In the genomic region with DNA sequence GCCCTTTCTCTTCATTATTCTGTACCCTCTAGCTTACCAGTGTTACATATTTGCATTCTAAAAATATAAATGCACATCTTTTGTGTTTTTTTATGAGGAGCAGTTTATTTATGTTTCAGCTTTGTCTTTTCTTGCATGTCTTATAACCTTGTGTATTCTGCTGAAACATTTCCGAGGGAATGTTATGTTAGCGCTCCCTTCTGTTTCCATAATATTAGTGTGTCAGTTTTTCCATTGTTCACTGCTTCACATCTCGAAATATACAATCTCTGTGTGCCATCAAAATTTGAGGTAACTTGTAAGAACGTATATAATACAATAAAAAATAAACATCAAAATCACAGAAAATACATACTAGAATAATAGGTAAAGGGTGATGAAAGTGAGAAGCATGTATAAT, we compare ENCODE assay signal across 21 cellular contexts.
DNase-seq lines count a peak whose midpoint lies in the region; TF ChIP-seq lines count a peak whose summit lies in the region.
"Had no signal": no experiment of that assay in that cellular context is flagged by ENCODE, and none has a peak within 500 bp of the region (broad histone marks: within the 10 kb centered on the region; RNA-seq: fewer than 3 reads in every experiment).

No MANE protein-coding gene starts in this region.

- H3K4me3 Mint-ChIP-seq in osteocyte (ENCODE audit: unreplicated experiment), result no peak overlapping the region
- H3K4me3 Mint-ChIP-seq: CD14-positive monocyte; CD4-positive, alpha-beta T cell; CD8-positive, alpha-beta memory T cell had no signal

- TF ChIP-seq CTCF in astrocyte of the spinal cord (IDR thresholded peaks at IDR 0.05; ENCODE audit: low read depth, low read length) (no peak), esophagus muscularis mucosa (IDR thresholded peaks at IDR 0.05) (peak in 2 of 3 experiments; percentile 2 to 16), osteocyte (IDR thresholded peaks at IDR 0.05) (peak; percentile 34)

- peaks cover 0 to 9% (median 2%) of the 10 kb centered on the region in 4 donors for H3K4me1 ChIP-seq in esophagus muscularis mucosa
- H3K4me1 ChIP-seq: BE2C; BLaER1 treated with 17β-estradiol and CSF1 and Interleukin-3, amounts not matched to agents 10 nM and 100 nM had no signal

- peaks cover 4% of the 10 kb centered on the region for H3K36me3 Mint-ChIP-seq in osteocyte (ENCODE audit: unreplicated experiment)

- no peak for TF ChIP-seq POLR2A in esophagus muscularis mucosa (IDR thresholded peaks at IDR 0.05; ENCODE audit: low read depth)

- in situ Hi-C loops in astrocyte of the spinal cord (cut with HindIII; ENCODE audit: low sequenced_read_pairs), result no loop called here

- no peaks in the 10 kb centered on the region for H3K36me3 ChIP-seq in esophagus muscularis mucosa
- H3K36me3 ChIP-seq: BE2C; BLaER1 treated with 17β-estradiol and CSF1 and Interleukin-3, amounts not matched to agents 10 nM and 100 nM had no signal

- peaks cover 23% of the 10 kb centered on the region for H3K4me1 Mint-ChIP-seq in osteocyte (ENCODE audit: unreplicated experiment)
- H3K4me1 Mint-ChIP-seq: CD14-positive monocyte; CD8-positive, alpha-beta memory T cell had no signal

- H3K4me3 ChIP-seq in astrocyte of the spinal cord (ENCODE audit: low read depth, low read length) (no peak overlapping the region), esophagus muscularis mucosa (no peak overlapping the region)
- H3K4me3 ChIP-seq: BLaER1 treated with 17β-estradiol and CSF1 and Interleukin-3, amounts not matched to agents 10 nM and 100 nM had no signal

- DNase-seq in astrocyte of the spinal cord (ENCODE audit: low read depth, low spot score), result peak; percentile 10
- peak; percentile 40 for DNase-seq in dermis blood vessel endothelial cell
- no peak for DNase-seq in esophagus muscularis mucosa (ENCODE audit: extremely low spot score)
- no peak for DNase-seq in osteocyte (ENCODE audit: extremely low spot score, unreplicated experiment)
- DNase-seq in H4 (ENCODE audit: low spot score), result no peak
- DNase-seq in cardiac septum (ENCODE audit: low spot score), result no peak
- no peak for DNase-seq in NCI-H2029 (lab: John Stamatoyannopoulos, UW)
- DNase-seq: AML-193; BE2C; CD4-positive, alpha-beta T cell; CD8-positive, alpha-beta memory T cell; DMS 273 treated with DMSO at 0.1 percent for 48 hours; DMS53; DMS79 treated with DMSO at 0.1 percent for 48 hours; GF-D8; GOT3; H7; HCEC 1CT had no signal

- no peaks in the 10 kb centered on the region for H3K9me3 ChIP-seq in esophagus muscularis mucosa
- H3K9me3 ChIP-seq: BE2C; BLaER1 treated with 17β-estradiol and CSF1 and Interleukin-3, amounts not matched to agents 10 nM and 100 nM had no signal

- H3K27ac ChIP-seq in esophagus muscularis mucosa (replicated peaks in 1 of 4), result no peak overlapping the region
- H3K27ac ChIP-seq: 22Rv1; BLaER1 treated with 17β-estradiol and CSF1 and Interleukin-3, amounts not matched to agents 10 nM and 100 nM had no signal

- TF ChIP-seq EP300 in esophagus muscularis mucosa (IDR thresholded peaks at IDR 0.05), result no peak

- WGBS in esophagus muscularis mucosa, result 60% methylated on average over 4 of the region's 4 CpGs

- no peaks in the 10 kb centered on the region for H3K9me3 Mint-ChIP-seq in osteocyte (ENCODE audit: unreplicated experiment)
- H3K9me3 Mint-ChIP-seq: CD14-positive monocyte; CD4-positive, alpha-beta T cell; CD8-positive, alpha-beta memory T cell had no signal

- peak overlapping the region; percentile 64 for H3K27ac Mint-ChIP-seq in osteocyte (ENCODE audit: unreplicated experiment)
- H3K27ac Mint-ChIP-seq: CD14-positive monocyte; CD4-positive, alpha-beta T cell; CD8-positive, alpha-beta memory T cell had no signal

- H3K27me3 ChIP-seq in esophagus muscularis mucosa, result no peaks in the 10 kb centered on the region
- H3K27me3 ChIP-seq: BE2C; BLaER1 treated with 17β-estradiol and CSF1 and Interleukin-3, amounts not matched to agents 10 nM and 100 nM had no signal

- intact Hi-C loops in esophagus muscularis mucosa (cut with DNase I), result no loop called here
- intact Hi-C loops in cardiac septum (cut with DNase I), result no loop called here

- no peaks in the 10 kb centered on the region for H3K27me3 Mint-ChIP-seq in osteocyte (ENCODE audit: unreplicated experiment)
- H3K27me3 Mint-ChIP-seq: CD4-positive, alpha-beta T cell; CD8-positive, alpha-beta memory T cell had no signal

Comparison
In these comparisons a context has a peak if more than half of its experiments do, and no peak if none do; other contexts are left out.
1. DNase-seq: peak in astrocyte of the spinal cord (single experiment) and dermis blood vessel endothelial cell (single experiment); none in esophagus muscularis mucosa (single experiment), osteocyte (single experiment), H4 (single experiment), cardiac septum (single experiment) and NCI-H2029 (single experiment).